29 cellular contexts compared by ENCODE assay signal in genomic region chr20:32164984-32165735, GRCh38. TPM values are rescaled to one million over a fixed set of nuclear protein-coding genes. Genes with fewer than 3 reads are reported as not detected.
DNase-seq lines count a peak whose midpoint lies in the region; ATAC-seq and TF ChIP-seq lines count a peak whose summit lies in the region.
"Had no signal": no experiment of that assay in that cellular context is flagged by ENCODE, and none has a peak within 500 bp of the region (broad histone marks: within the 10 kb centered on the region; RNA-seq: fewer than 3 reads in every experiment).

No MANE protein-coding gene starts in this region.

- intact Hi-C loops in tibial artery (cut with DNase I; ENCODE audit: low total_unique reads) (no loop called here), breast epithelium (cut with DNase I; ENCODE audit: low total_unique reads) (no loop called here)

- H3K36me3 Mint-ChIP-seq in activated T-cell treated with anti-CD3 and anti-CD28 coated beads, Interleukin-2, amount 50 U/mL, for 24 hours (ENCODE audit: low read depth) = peaks cover 70% of the 10 kb centered on the region
- peaks cover 28% of the 10 kb centered on the region for H3K36me3 Mint-ChIP-seq in neural progenitor cell

- no peak overlapping the region for H2AFZ ChIP-seq in neural progenitor cell (replicated peaks)

- H3K36me3 ChIP-seq in neural progenitor cell (no peaks in the 10 kb centered on the region), tibial artery (peaks cover 30 to 75% (median 64%) of the 10 kb centered on the region in 3 donors), breast epithelium (peaks cover 5% of the 10 kb centered on the region)

- H3K27me3 Mint-ChIP-seq in activated T-cell treated with anti-CD3 and anti-CD28 coated beads, Interleukin-2, amount 50 U/mL, for 24 hours = no peaks in the 10 kb centered on the region
- H3K27me3 Mint-ChIP-seq in neural progenitor cell (ENCODE audit: insufficient read depth, low read depth) = no peaks in the 10 kb centered on the region
- H3K27me3 Mint-ChIP-seq: naive thymus-derived CD4-positive, alpha-beta T cell had no signal

- peaks cover 13% of the 10 kb centered on the region for H3F3A ChIP-seq in neural progenitor cell (ENCODE audit: low read depth)

- no peak for ATAC-seq in GM18502 (IDR thresholded peaks at IDR 0.05; ENCODE audit: poor library complexity, unreplicated experiment)
- ATAC-seq: GM12878; left colon; naive thymus-derived CD4-positive, alpha-beta T cell had no signal

- H3K9me3 ChIP-seq in neural progenitor cell (ENCODE audit: low read depth) (no peaks in the 10 kb centered on the region), tibial artery (no peaks in the 10 kb centered on the region), breast epithelium (no peaks in the 10 kb centered on the region)
- H3K9me3 ChIP-seq: esophagus muscularis mucosa, thyroid gland had no signal

- no peak for DNase-seq in activated T-cell treated with anti-CD3 and anti-CD28 coated beads, Interleukin-2, amount 50 U/mL, for 24 hours
- no peak for DNase-seq in activated T-cell treated with anti-CD3 and anti-CD28 coated beads, Interleukin-2, amount 50 U/mL, for 1 hour
- DNase-seq in coronary artery (ENCODE audit: low spot score) (peak; percentile 59), neural progenitor cell (ENCODE audit: low spot score) (no peak), tibial artery (peak; percentile 16 to 55), ACHN (no peak), breast epithelium (ENCODE audit: low spot score in 2 of 2) (no peak)
- DNase-seq: 8988T; activated CD4-positive, alpha-beta T cell treated with anti-CD3 and anti-CD28 coated beads, Interleukin-2, amount 50 U/mL, for 48 hours; activated T-cell treated with anti-CD3 and anti-CD28 coated beads for 4 hours; AML-193; amniotic stem cell; cerebellar nuclear complex; COR-L47; DND-41; effector memory CD4-positive, alpha-beta T cell; HCEC 1CT; left colon; naive thymus-derived CD4-positive, alpha-beta T cell; NCI-H1694 treated with DMSO at 0.1 percent for 48 hours; NCI-H2171 treated with DMSO at 0.1 percent for 48 hours; NCI-H526 treated with DMSO at 0.1 percent for 48 hours; RPMI8226; stimulated activated naive CD4-positive, alpha-beta T cell; thyroid gland had no signal

- H3K4me3 ChIP-seq in coronary artery (no peak overlapping the region), neural progenitor cell (no peak overlapping the region), tibial artery (no peak overlapping the region), breast epithelium (no peak overlapping the region)
- H3K4me3 ChIP-seq: esophagus muscularis mucosa, GM12878, skin epidermis, thyroid gland had no signal

- H3K27ac ChIP-seq in coronary artery (no peak overlapping the region), neural progenitor cell (no peak overlapping the region), tibial artery (no peak overlapping the region), breast epithelium (peak overlapping the region in 1 of 2 donors; percentile 68)
- H3K27ac ChIP-seq: esophagus muscularis mucosa, skin epidermis, thyroid gland had no signal

- in situ Hi-C loops in ACHN (cut with HindIII; ENCODE audit: low pct_ligation_motif_present, low pct_unique_long_range_greater_than_20kb, low sequenced_read_pairs) = no loop called here

- peaks cover 7% of the 10 kb centered on the region for H4K20me1 ChIP-seq in neural progenitor cell (ENCODE audit: low read depth)

- no peak overlapping the region for H3K4me3 Mint-ChIP-seq in activated T-cell treated with anti-CD3 and anti-CD28 coated beads, Interleukin-2, amount 50 U/mL, for 24 hours
- H3K4me3 Mint-ChIP-seq in neural progenitor cell = no peak overlapping the region
- H3K4me3 Mint-ChIP-seq: naive thymus-derived CD4-positive, alpha-beta T cell had no signal

- H3K4me1 ChIP-seq in neural progenitor cell (peaks cover 6% of the 10 kb centered on the region), tibial artery (no peaks in the 10 kb centered on the region), breast epithelium (no peaks in the 10 kb centered on the region)
- H3K4me1 ChIP-seq: esophagus muscularis mucosa, thyroid gland had no signal

- no peaks in the 10 kb centered on the region for H3K79me2 ChIP-seq in neural progenitor cell (ENCODE audit: low read depth)

- no peaks in the 10 kb centered on the region for H3K27me3 ChIP-seq in neural progenitor cell
- no peaks in the 10 kb centered on the region for H3K27me3 ChIP-seq in tibial artery
- no peaks in the 10 kb centered on the region for H3K27me3 ChIP-seq in breast epithelium
- H3K27me3 ChIP-seq: esophagus muscularis mucosa, thyroid gland had no signal

- H3K4me2 ChIP-seq in neural progenitor cell = no peak overlapping the region

- H3K4me1 Mint-ChIP-seq in activated T-cell treated with anti-CD3 and anti-CD28 coated beads, Interleukin-2, amount 50 U/mL, for 24 hours (ENCODE audit: low read depth) = no peaks in the 10 kb centered on the region
- H3K4me1 Mint-ChIP-seq in neural progenitor cell = peaks cover 10% of the 10 kb centered on the region

- H3K9ac ChIP-seq in neural progenitor cell = no peak overlapping the region

- TF ChIP-seq CTCF in coronary artery (IDR thresholded peaks at IDR 0.05) (no peak), neural progenitor cell (IDR thresholded peaks at IDR 0.05) (no peak), tibial artery (IDR thresholded peaks at IDR 0.05) (no peak), breast epithelium (IDR thresholded peaks at IDR 0.05) (no peak)

- H3K27ac Mint-ChIP-seq in activated T-cell treated with anti-CD3 and anti-CD28 coated beads, Interleukin-2, amount 50 U/mL, for 24 hours = peak overlapping the region; percentile 17
- H3K27ac Mint-ChIP-seq in neural progenitor cell = peak overlapping the region; percentile 36
- H3K27ac Mint-ChIP-seq: naive thymus-derived CD4-positive, alpha-beta T cell had no signal

- TF ChIP-seq POLR2A in breast epithelium (IDR thresholded peaks at IDR 0.05) = no peak

- H3K9me3 Mint-ChIP-seq in activated T-cell treated with anti-CD3 and anti-CD28 coated beads, Interleukin-2, amount 50 U/mL, for 24 hours = no peaks in the 10 kb centered on the region
- H3K9me3 Mint-ChIP-seq in neural progenitor cell = no peaks in the 10 kb centered on the region

RNA-seq across cellular contexts. Expression of gene PLAGL2, which starts 42.4 kb away (rescaled TPM):
- total RNA-seq in neural progenitor cell (ENCODE audit: low replicate concordance) (16.5 and 21.2 TPM in 2 replicates), breast epithelium (1 to 10 TPM; 2.9 to 7.6 (median 4.3) TPM)

RNA-seq across cellular contexts. Expression of gene POFUT1, which starts 42.5 kb away (rescaled TPM):
- 22.3 and 23.5 TPM in 2 replicates for total RNA-seq in neural progenitor cell (ENCODE audit: low replicate concordance)
- total RNA-seq in breast epithelium = 10 to 100 TPM; 29.5 to 38.7 (median 34.2) TPM

RNA-seq across cellular contexts. Expression of gene TM9SF4, which starts 55.6 kb away (rescaled TPM):
- 27.9 and 41.7 TPM in 2 replicates for total RNA-seq in neural progenitor cell (ENCODE audit: low replicate concordance)
- 10 to 100 TPM; 20.2 to 28.5 (median 26.9) TPM for total RNA-seq in breast epithelium

Comparison
In these comparisons a context has a peak if more than half of its experiments do, and no peak if none do; other contexts are left out.
1. DNase-seq: peak in coronary artery (single experiment) and tibial artery (2 of 2); none in activated T-cell treated with anti-CD3 and anti-CD28 coated beads, Interleukin-2, amount 50 U/mL, for 24 hours (single experiment), activated T-cell treated with anti-CD3 and anti-CD28 coated beads, Interleukin-2, amount 50 U/mL, for 1 hour (single experiment), neural progenitor cell (single experiment), ACHN (single experiment) and breast epithelium (0 of 2).